ENCODE assay signal across 16 cellular contexts in genomic region chr7:120760050-120760449, GRCh38.
DNase-seq lines count a peak whose midpoint lies in the region; ATAC-seq, FAIRE-seq and TF ChIP-seq lines count a peak whose summit lies in the region.
"Had no signal": no experiment of that assay in that cellular context is flagged by ENCODE, and none has a peak within 500 bp of the region (broad histone marks: within the 10 kb centered on the region; RNA-seq: fewer than 3 reads in every experiment).

No MANE protein-coding gene starts in this region.

- no peaks in the 10 kb centered on the region for H3K36me3 ChIP-seq in pancreas
- H3K36me3 ChIP-seq: left ventricle myocardium inferior, SJSA1, transverse colon had no signal

- no peak for TF ChIP-seq CTCF in pancreas (IDR thresholded peaks at IDR 0.05)

- DNase-seq in NK-92 (lab: John Stamatoyannopoulos, UW; ENCODE audit: unreplicated experiment) = no peak
- no peak for DNase-seq in pancreas
- no peak for DNase-seq in NCI-H510A treated with DMSO at 0.1 percent for 48 hours (lab: John Stamatoyannopoulos, UW)
- no peak for DNase-seq in NCI-H2196 treated with DMSO at 0.1 percent for 48 hours (lab: John Stamatoyannopoulos, UW; ENCODE audit: unreplicated experiment)
- DNase-seq: activated naive CD4-positive, alpha-beta T cell treated with anti-CD3 and anti-CD28 coated beads for 36 hours; left ventricle myocardium inferior; naive B cell; NCI-H1048; NCI-H2227 treated with DMSO at 0.1 percent for 48 hours; transverse colon had no signal

- TF ChIP-seq POLR2A in GM18505 (IDR thresholded peaks at IDR 0.05; ENCODE audit: borderline replicate concordance, extremely low read depth, insufficient read depth, insufficient read length) = no peak

- no peak overlapping the region for H3K4me3 ChIP-seq in pancreas
- H3K4me3 ChIP-seq: left ventricle myocardium inferior, SJSA1, transverse colon had no signal

- no peaks in the 10 kb centered on the region for H3K27me3 ChIP-seq in pancreas
- H3K27me3 ChIP-seq: SJSA1, transverse colon had no signal

- no peak overlapping the region for H3K27ac ChIP-seq in pancreas
- H3K27ac ChIP-seq: left ventricle myocardium inferior, SJSA1, transverse colon had no signal

- intact Hi-C loops in pancreas (cut with DNase I) = no loop called here

- peak; percentile 81 for ATAC-seq in GM18505 (IDR thresholded peaks at IDR 0.05; ENCODE audit: unreplicated experiment)
- ATAC-seq in GM19468 (IDR thresholded peaks at IDR 0.05; ENCODE audit: extremely low read depth, unreplicated experiment) = peak; percentile 49
- peak; percentile 74 for ATAC-seq in HG02884 (IDR thresholded peaks at IDR 0.05; ENCODE audit: unreplicated experiment)
- ATAC-seq in HG03469 (IDR thresholded peaks at IDR 0.05; ENCODE audit: unreplicated experiment) = peak; percentile 61
- no peak for ATAC-seq in pancreas

- no peak for FAIRE-seq in pancreas (lab: Jason Lieb, UNC)
- FAIRE-seq: TTC549 had no signal

- no peaks in the 10 kb centered on the region for H3K9me3 ChIP-seq in pancreas
- H3K9me3 ChIP-seq: left ventricle myocardium inferior, SJSA1, transverse colon had no signal

- WGBS in pancreas, 2 donors = 59 to 73% methylated on average over 2 of the region's 2 CpGs

- no peaks in the 10 kb centered on the region for H3K4me1 ChIP-seq in pancreas
- H3K4me1 ChIP-seq: left ventricle myocardium inferior, SJSA1, transverse colon had no signal

Comparison
In these comparisons a context has a peak if more than half of its experiments do, and no peak if none do; other contexts are left out.
1. ATAC-seq: peak in GM18505 (single experiment), GM19468 (single experiment), HG02884 (single experiment) and HG03469 (single experiment); none in pancreas (0 of 4).